Comparison of ENCODE assay signal across 8 cellular contexts in the genomic region with DNA sequence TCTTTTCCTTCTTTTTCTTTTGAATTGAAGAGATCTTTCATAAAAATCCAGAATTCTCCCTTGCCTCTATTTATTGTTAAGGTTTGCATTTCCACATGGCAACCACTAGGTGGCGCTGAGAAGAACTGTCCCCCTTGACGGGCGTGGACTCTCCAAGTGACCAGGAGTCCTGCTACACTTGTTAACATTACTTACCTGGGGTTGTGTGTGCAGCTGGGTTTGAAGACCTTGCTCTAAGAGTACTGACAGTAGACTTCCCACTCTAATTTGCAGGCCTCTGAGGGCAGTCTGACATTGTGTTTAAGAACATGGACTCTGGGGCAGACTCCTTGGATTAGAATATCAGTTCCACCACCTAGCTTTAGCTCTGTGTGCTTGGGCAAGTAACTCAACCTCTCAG. TPM values are rescaled to one million over a fixed set of nuclear protein-coding genes. Genes with fewer than 3 reads are reported as not detected.
DNase-seq lines count a peak whose midpoint lies in the region; ATAC-seq, FAIRE-seq and TF ChIP-seq lines count a peak whose summit lies in the region.

No MANE protein-coding gene starts in this region.

- TF ChIP-seq RAD21 in HepG2 (CRISPR knock-in tag; IDR thresholded peaks at IDR 0.05), result no peak

- intact Hi-C loops in HepG2 (cut with micrococcal nuclease; ENCODE audit: unreplicated experiment), result loop anchor here (2.0 to 10.0 kb wide), 2 partner anchors 180 to 650 kb away; no protein-coding TSS in a partner anchor
- intact Hi-C loops in stomach (cut with DNase I; ENCODE audit: low total_unique reads), result no loop called here

- ATAC-seq in HG02678 (IDR thresholded peaks at IDR 0.05; ENCODE audit: unreplicated experiment), result peak; percentile 57
- peak; percentile 74 for ATAC-seq in HepG2
- no peak for ATAC-seq in HG03280 (IDR thresholded peaks at IDR 0.05; ENCODE audit: unreplicated experiment)

- H3K4me3 ChIP-seq in GM06990 (replicated peaks; ENCODE audit: low read depth, low read length) (no peak overlapping the region), HepG2 (replicated peaks in 1 of 3; ENCODE audit: insufficient read depth in 1 of 3, low read depth in 2 of 3, low read length in 3 of 3) (no peak overlapping the region), stomach (no peak overlapping the region)

- no peaks in the 10 kb centered on the region for H3K79me2 ChIP-seq in HepG2 (ENCODE audit: insufficient read depth, low read length)

- CTCF ChIA-PET in HepG2 (lab: Yijun Ruan, JAX; ENCODE audit: low intra/inter-chr PET ratio, low total read pairs), result no interaction called here

- no peak overlapping the region for H2AFZ ChIP-seq in HepG2 (ENCODE audit: low read length)

- no peaks in the 10 kb centered on the region for H3K36me3 ChIP-seq in GM06990 (ENCODE audit: control insufficient read depth, insufficient read depth, low read length)
- no peaks in the 10 kb centered on the region for H3K36me3 ChIP-seq in HepG2 (replicated peaks in 1 of 2; ENCODE audit: control insufficient read depth in 1 of 2, insufficient read depth in 2 of 2, low read length in 2 of 2)
- H3K36me3 ChIP-seq in stomach, result peaks cover 0 to under 1% (median under 1%) of the 10 kb centered on the region in 4 donors

- TF ChIP-seq CTCF in GM06990 (IDR thresholded peaks at IDR 0.05; ENCODE audit: insufficient read depth, low read length, poor library complexity, severe bottlenecking) (peak; percentile 76), HepG2 (CRISPR knock-in tag; IDR thresholded peaks at IDR 0.05) (peak; percentile 65), stomach (IDR thresholded peaks at IDR 0.05) (peak in 5 of 7 experiments; percentile 49 to 78 (median 65))

- no peak overlapping the region for H3K9ac ChIP-seq in HepG2 (ENCODE audit: insufficient read depth, low read depth, low read length)

- H4K20me1 ChIP-seq in HepG2 (ENCODE audit: insufficient read depth, low read length), result no peaks in the 10 kb centered on the region

- in situ Hi-C loops in HepG2 (cut with HindIII; ENCODE audit: extremely low pct_ligation_motif_present, low pct_unique_long_range_greater_than_20kb), result no loop called here

- TF ChIP-seq POLR2A in HepG2 (IDR thresholded peaks at IDR 0.05; ENCODE audit: insufficient read depth in 1 of 2, low read depth in 2 of 2, low read length in 2 of 2), result no peak
- TF ChIP-seq POLR2A in stomach (IDR thresholded peaks at IDR 0.05), result no peak

- no peaks in the 10 kb centered on the region for H3K27me3 ChIP-seq in GM06990 (replicated peaks; ENCODE audit: control insufficient read depth, insufficient read depth, low read length)
- no peaks in the 10 kb centered on the region for H3K27me3 ChIP-seq in HepG2 (ENCODE audit: control insufficient read depth in 1 of 2, insufficient read depth in 2 of 2, low read length in 2 of 2)
- no peaks in the 10 kb centered on the region for H3K27me3 ChIP-seq in stomach

- no peak for DNase-seq in GM06990 (ENCODE audit: extremely low read depth, insufficient read length)
- DNase-seq in SK-N-DZ (ENCODE audit: low spot score), result peak; percentile 25
- DNase-seq in amniotic epithelial cell (ENCODE audit: low read depth), result peak; percentile 16
- DNase-seq in HepG2 (ENCODE audit: low spot score), result peak; percentile 12
- peak; percentile 40 for DNase-seq in stomach
- DNase-seq in ureter (ENCODE audit: low spot score), result no peak

- H3K9me3 ChIP-seq in HepG2 (ENCODE audit: low read length) (no peaks in the 10 kb centered on the region), stomach (no peaks in the 10 kb centered on the region)

- H3K27ac ChIP-seq in HepG2 (ENCODE audit: extremely low read length, insufficient read depth, low read length), result no peak overlapping the region
- H3K27ac ChIP-seq in stomach, result peak overlapping the region in 1 of 5 donors; percentile 3

- no peak for FAIRE-seq in HepG2 (lab: Jason Lieb, UNC)

- TF ChIP-seq EP300 in HepG2 (IDR thresholded peaks at IDR 0.05; ENCODE audit: low read depth in 2 of 2, low read length in 2 of 2) (no peak), HepG2 (CRISPR knock-in tag; IDR thresholded peaks at IDR 0.05; ENCODE audit: borderline replicate concordance) (no peak), stomach (IDR thresholded peaks at IDR 0.05) (no peak)

- no peak overlapping the region for H3K4me2 ChIP-seq in HepG2 (ENCODE audit: low read depth, low read length)

- BruUV-seq in HepG2 (replicated peaks; lab: Mats Ljungman, UMichigan), result no TSS peak

- POLR2A ChIA-PET in HepG2 (lab: Yijun Ruan, JAX), result no interaction called here

- H3K4me1 ChIP-seq in HepG2 (ENCODE audit: insufficient read depth, low read length) (no peaks in the 10 kb centered on the region), stomach (peaks cover 0 to 11% (median 0%) of the 10 kb centered on the region in 4 donors)

- WGBS in HepG2 (ENCODE audit: low lambda C conversion rate), result 0% methylated on average over 3 of the region's 3 CpGs
- WGBS in stomach, 5 donors, result 4 to 17% (median 7%) methylated on average over 3 of the region's 3 CpGs

TF ChIP-seq in HepG2, 621 proteins besides CTCF, POLR2A, EP300 and RAD21:
- TF ChIP-seq NPAS2 (CRISPR knock-in tag; IDR thresholded peaks at IDR 0.05; ENCODE audit: borderline replicate concordance) (no peak), SMC3 (IDR thresholded peaks at IDR 0.05; ENCODE audit: low read length) (peak; percentile 36; the same call in 1 of the 2 replicates), STAG1 (CRISPR knock-in tag; IDR thresholded peaks at IDR 0.05) (peak; percentile 34)

RNA-seq across cellular contexts. Expression of gene GPRIN3, which starts 52.8 kb away (rescaled TPM):
- 1.9 and 2.5 TPM in 2 replicates for polyA plus RNA-seq in SK-N-DZ (2014; cell fraction: cytosol; rRNA removed)
- polyA plus RNA-seq in SK-N-DZ (2014; cell fraction: nucleus; rRNA removed), result 1.1 and 1.6 TPM in 2 replicates
- total RNA-seq in HepG2 (2016; rRNA removed; fragmentation: Illumina TruSeq; extraction: Trizol) (not detected in 2 replicates), stomach (10 to 100 TPM in 4 of 5 donors, 1 to 10 TPM in 1; 8.9 to 19.8 (median 14.9) TPM), ureter (3.5 TPM)
- not detected in 2 replicates for total RNA-seq in HepG2 (2016; cell fraction: cytosol; rRNA removed; fragmentation: Illumina TruSeq; extraction: Trizol; ENCODE audit: low read depth)
- total RNA-seq in HepG2 (2016; cell fraction: insoluble cytoplasmic fraction; rRNA removed; fragmentation: Illumina TruSeq; extraction: Trizol), result not detected in 2 replicates
- not detected in 2 replicates for total RNA-seq in HepG2 (2016; cell fraction: membrane; rRNA removed; fragmentation: Illumina TruSeq; extraction: Trizol)
- not detected in 2 replicates for total RNA-seq in HepG2 (2016; cell fraction: nucleus; rRNA removed; fragmentation: Illumina TruSeq; extraction: Trizol)
- polyA plus RNA-seq in HepG2 (2011; rRNA removed) (not detected in 2 replicates), stomach (1 to 10 TPM in 1 of 3 donors, under 1 TPM in 2; 0.40 to 1.1 (median 0.92) TPM)
- polyA plus RNA-seq in HepG2 (2011; cell fraction: cytosol; rRNA removed), result not detected in 2 replicates
- polyA plus RNA-seq in HepG2 (2011; cell fraction: nucleus; rRNA removed), result not detected in 2 replicates
- not detected in 2 replicates for polyA plus RNA-seq in HepG2 (2012)
- not detected in 2 replicates for polyA plus RNA-seq in HepG2 (2016; cell fraction: cytosol; fragmentation: Illumina TruSeq; extraction: Trizol; ENCODE audit: low read depth)
- not detected in 2 replicates for polyA plus RNA-seq in HepG2 (2016; cell fraction: insoluble cytoplasmic fraction; fragmentation: Illumina TruSeq; extraction: Trizol; ENCODE audit: low read depth)
- not detected in 2 replicates for polyA plus RNA-seq in HepG2 (2016; cell fraction: membrane; fragmentation: Illumina TruSeq; extraction: Trizol; ENCODE audit: low read depth)
- polyA plus RNA-seq in HepG2 (2016; cell fraction: nucleus; fragmentation: Illumina TruSeq; extraction: Trizol; ENCODE audit: insufficient read depth, low read depth), result not detected in 2 replicates
- not detected in 2 replicates for polyA minus RNA-seq in HepG2 (2011; rRNA and poly(A)+ RNA removed; ENCODE audit: low replicate concordance)
- polyA minus RNA-seq in HepG2 (2011; cell fraction: cytosol; rRNA and poly(A)+ RNA removed), result not detected in 2 replicates
- not detected in 2 replicates for polyA minus RNA-seq in HepG2 (2011; cell fraction: nucleus; rRNA and poly(A)+ RNA removed)

Comparison
In these comparisons a context has a peak if more than half of its experiments do, and no peak if none do; other contexts are left out.
1. DNase-seq: peak in SK-N-DZ (single experiment), amniotic epithelial cell (single experiment), HepG2 (single experiment) and stomach (single experiment); none in GM06990 (single experiment) and ureter (single experiment).
2. Peak in every context shown above with its lines, with median percentiles within 50 percentile points of each other: CTCF ChIP-seq.